In the genomic region with DNA sequence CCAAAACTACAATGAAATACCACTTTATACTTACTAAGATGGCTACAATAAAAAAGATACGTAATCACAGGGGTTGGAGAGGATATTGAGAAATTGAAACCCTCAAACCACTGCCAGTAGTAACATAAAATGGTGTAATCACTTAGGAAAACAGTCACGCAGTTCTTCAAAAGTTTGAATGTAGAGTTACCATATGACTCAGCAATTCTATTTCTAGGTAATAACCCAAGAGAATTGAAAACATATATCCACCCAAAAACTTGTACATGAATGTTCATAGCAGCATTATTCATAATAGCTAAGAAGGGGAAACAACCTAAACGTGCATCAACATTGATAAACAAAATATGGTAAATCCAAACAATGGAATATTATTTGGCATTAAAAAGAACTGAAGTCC, we compare ENCODE assay signal across 10 cellular contexts. TPM values are rescaled to one million over a fixed set of nuclear protein-coding genes. Genes with fewer than 3 reads are reported as not detected.
A peak's percentile ranks its signal among the peaks of the same experiment; 100 is the strongest.
DNase-seq lines count a peak whose midpoint lies in the region; ATAC-seq and TF ChIP-seq lines count a peak whose summit lies in the region.
"Had no signal": no experiment of that assay in that cellular context is flagged by ENCODE, and none has a peak within 500 bp of the region (broad histone marks: within the 10 kb centered on the region; RNA-seq: fewer than 3 reads in every experiment).

No MANE protein-coding gene starts in this region.

- ATAC-seq in GM21381 (IDR thresholded peaks at IDR 0.05; ENCODE audit: unreplicated experiment) (peak; percentile 69), HG03457 (IDR thresholded peaks at IDR 0.05; ENCODE audit: unreplicated experiment) (peak; percentile 53)

- H3K36me3 Mint-ChIP-seq in CD4-positive, alpha-beta memory T cell = no peaks in the 10 kb centered on the region
- H3K36me3 Mint-ChIP-seq: type B pancreatic cell had no signal

- H3K4me3 Mint-ChIP-seq in CD4-positive, alpha-beta memory T cell = no peak overlapping the region
- H3K4me3 Mint-ChIP-seq: nephron, type B pancreatic cell had no signal

- POLR2A ChIA-PET in CD4-positive, alpha-beta memory T cell (lab: Charles Lee; ENCODE audit: partially characterized antibody) = interaction anchor here (1.5 to 4.3 kb wide), 3 partner anchors 10 to 100 kb away, joined by 3 to 23 read pairs (median 5); a partner anchor contains a TSS

- no peak overlapping the region for H3K27ac Mint-ChIP-seq in CD4-positive, alpha-beta memory T cell
- H3K27ac Mint-ChIP-seq: nephron, type B pancreatic cell had no signal

- H3K9me3 Mint-ChIP-seq in CD4-positive, alpha-beta memory T cell = no peaks in the 10 kb centered on the region
- H3K9me3 Mint-ChIP-seq: nephron, type B pancreatic cell had no signal

- no peak overlapping the region for H3K4me3 ChIP-seq in astrocyte of the spinal cord (ENCODE audit: low read depth, low read length)
- no peak overlapping the region for H3K4me3 ChIP-seq in CD4-positive, alpha-beta memory T cell (ENCODE audit: low read length in 2 of 2)

- DNase-seq in EH (ENCODE audit: low read depth) (peak; percentile 19), astrocyte of the spinal cord (ENCODE audit: low read depth, low spot score) (peak; percentile 5), NCI-H1048 (lab: John Stamatoyannopoulos, UW) (no peak), GM19240 (ENCODE audit: insufficient read length, low spot score) (no peak)
- no peak for DNase-seq in CD4-positive, alpha-beta memory T cell
- DNase-seq in stimulated activated CD4-positive, alpha-beta T cell treated with anti-CD3 and anti-CD28 coated beads, Interleukin-1b, Interleukin-23, amount 100 ng/mL, for 48 hours = no peak

- H3K9me3 ChIP-seq in CD4-positive, alpha-beta memory T cell (ENCODE audit: control insufficient read depth in 1 of 2, low read length in 2 of 2) = no peaks in the 10 kb centered on the region

- in situ Hi-C loops in astrocyte of the spinal cord (cut with HindIII; ENCODE audit: low sequenced_read_pairs) = no loop called here

- intact Hi-C loops in CD4-positive, alpha-beta memory T cell (cut with micrococcal nuclease) = no loop called here

- no peaks in the 10 kb centered on the region for H3K27me3 ChIP-seq in CD4-positive, alpha-beta memory T cell (ENCODE audit: insufficient read depth, low read length)

- H3K27me3 Mint-ChIP-seq in CD4-positive, alpha-beta memory T cell = no peaks in the 10 kb centered on the region
- H3K27me3 Mint-ChIP-seq: type B pancreatic cell had no signal

- H3K4me1 Mint-ChIP-seq in CD4-positive, alpha-beta memory T cell = peaks cover 0 to 12% (median 4%) of the 10 kb centered on the region in 4 donors

- H3K4me1 ChIP-seq in CD4-positive, alpha-beta memory T cell (ENCODE audit: insufficient read depth, low read length) = peaks cover 6% of the 10 kb centered on the region

- TF ChIP-seq CTCF in astrocyte of the spinal cord (IDR thresholded peaks at IDR 0.05; ENCODE audit: low read depth, low read length) = no peak

- CTCF ChIA-PET in CD4-positive, alpha-beta memory T cell (lab: Charles Lee; ENCODE audit: partially characterized antibody) = interaction anchor here (1.1 to 5.8 kb wide), 2 partner anchors 11 to 362 kb away, joined by 3 to 40 read pairs; no protein-coding TSS in a partner anchor

- no peaks in the 10 kb centered on the region for H3K36me3 ChIP-seq in CD4-positive, alpha-beta memory T cell (ENCODE audit: insufficient read depth, low read length)

- no peak overlapping the region for H3K27ac ChIP-seq in CD4-positive, alpha-beta memory T cell (ENCODE audit: low read depth, low read length)

RNA-seq across cellular contexts. Expression of a gene that starts 24.4 kb away (rescaled TPM):
- 100 to 1,000 TPM in 1 of 2 experiments, 10 to 100 TPM in 1; 95.8 to 105 TPM for total RNA-seq in CD4-positive, alpha-beta memory T cell
- polyA plus RNA-seq in CD4-positive, alpha-beta memory T cell = 100 to 1,000 TPM; 157 to 243 TPM

RNA-seq across cellular contexts. Expression of a gene that starts 45.0 kb away (rescaled TPM):
- total RNA-seq in CD4-positive, alpha-beta memory T cell = 10 to 100 TPM; 79.8 to 82.1 TPM
- 10 to 100 TPM; 93.4 to 94.0 TPM for polyA plus RNA-seq in CD4-positive, alpha-beta memory T cell

Comparison
In these comparisons a context has a peak if more than half of its experiments do, and no peak if none do; other contexts are left out.
1. DNase-seq: peak in EH (single experiment) and astrocyte of the spinal cord (single experiment); none in NCI-H1048 (single experiment), CD4-positive, alpha-beta memory T cell (0 of 5), GM19240 (single experiment) and stimulated activated CD4-positive, alpha-beta T cell treated with anti-CD3 and anti-CD28 coated beads, Interleukin-1b, Interleukin-23, amount 100 ng/mL, for 48 hours (single experiment).